Comparison of ENCODE assay signal across 28 cellular contexts in the genomic region with DNA sequence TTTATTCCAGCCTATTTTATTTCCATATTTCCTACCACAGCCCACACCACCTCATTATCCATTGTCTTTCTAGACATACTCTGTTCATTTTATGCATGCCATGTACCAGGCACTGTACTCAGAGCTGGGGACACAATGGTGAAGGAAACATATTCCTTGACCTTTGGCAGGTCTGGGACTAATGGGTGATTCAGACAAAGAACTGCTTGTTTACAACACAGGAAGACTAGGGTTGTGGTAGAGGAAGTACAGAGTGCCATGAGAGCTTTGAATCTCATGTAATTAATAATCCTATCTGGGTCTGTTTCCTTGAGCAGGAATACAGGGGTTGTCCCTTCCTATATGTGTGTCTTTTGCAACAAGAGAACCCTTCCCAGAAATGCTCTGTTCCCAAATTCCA.
"Had no signal": no experiment of that assay in that cellular context is flagged by ENCODE, and none has a peak within 500 bp of the region (broad histone marks: within the 10 kb centered on the region; RNA-seq: fewer than 3 reads in every experiment).

No MANE protein-coding gene starts in this region.

- H3K9me3 ChIP-seq: left lung, mucosa of descending colon, ovary, sigmoid colon, spleen, suprapubic skin, thoracic aorta, tibial artery, upper lobe of right lung had no signal

- DNase-seq: hippocampal formation; kidney glomerular epithelial cell; left cardiac atrium; left lung; midbrain; mucosa of descending colon; naive thymus-derived CD4-positive, alpha-beta T cell; ovary; retina; right cardiac atrium; sigmoid colon; small intestine; spleen; stimulated activated CD4-positive, alpha-beta T cell treated with anti-CD3 and anti-CD28 coated beads, Interleukin-4, amount 100 ng/mL, for 24 hours; stimulated activated naive CD4-positive, alpha-beta T cell; tibial artery; trophoblast cell; upper lobe of right lung had no signal

- H3K4me3 ChIP-seq: left lung, lung, mucosa of descending colon, ovary, sigmoid colon, spleen, suprapubic skin, thoracic aorta, tibial artery, upper lobe of right lung had no signal

- H3K27ac Mint-ChIP-seq: memory B cell; naive thymus-derived CD4-positive, alpha-beta T cell; natural killer cell treated with Interleukin-12 subunit alpha and Interleukin-12 subunit beta and Interleukin-15 and Interleukin-18, amount 100 ng/mL, for 72 hours; progenitor cell of endocrine pancreas; stimulated activated effector memory CD8-positive, alpha-beta T cell treated with anti-CD3 and anti-CD28 coated beads, Interleukin-12 subunit alpha, Interleukin-12 subunit beta, amount 100 ng/mL, for 72 hours; stimulated activated naive CD8-positive, alpha-beta T cell treated with anti-CD3 and anti-CD28 coated beads, Interleukin-15, Interleukin-2, amounts not matched to agents 100 ng/mL and 50 ng/mL, for 24 hours had no signal

- H3K4me1 ChIP-seq: left lung, sigmoid colon, spleen, suprapubic skin, tibial artery, upper lobe of right lung had no signal

- H3K27ac ChIP-seq: left lung, ovary, sigmoid colon, suprapubic skin, thoracic aorta, tibial artery, upper lobe of right lung had no signal

- H3K36me3 Mint-ChIP-seq: natural killer cell treated with Interleukin-12 subunit alpha and Interleukin-12 subunit beta and Interleukin-15 and Interleukin-18, amount 100 ng/mL, for 72 hours; stimulated activated effector memory CD8-positive, alpha-beta T cell treated with anti-CD3 and anti-CD28 coated beads, Interleukin-12 subunit alpha, Interleukin-12 subunit beta, amount 100 ng/mL, for 72 hours had no signal

- H3K27me3 ChIP-seq: left lung, ovary, sigmoid colon, spleen, suprapubic skin, tibial artery, upper lobe of right lung had no signal

- H3K4me1 Mint-ChIP-seq: memory B cell; naive thymus-derived CD4-positive, alpha-beta T cell; stimulated activated effector memory CD8-positive, alpha-beta T cell treated with anti-CD3 and anti-CD28 coated beads, Interleukin-12 subunit alpha, Interleukin-12 subunit beta, amount 100 ng/mL, for 72 hours had no signal

- H3K4me3 Mint-ChIP-seq: memory B cell; naive thymus-derived CD4-positive, alpha-beta T cell; natural killer cell treated with Interleukin-12 subunit alpha and Interleukin-12 subunit beta and Interleukin-15 and Interleukin-18, amount 100 ng/mL, for 72 hours; stimulated activated effector memory CD8-positive, alpha-beta T cell treated with anti-CD3 and anti-CD28 coated beads, Interleukin-12 subunit alpha, Interleukin-12 subunit beta, amount 100 ng/mL, for 72 hours; stimulated activated naive CD8-positive, alpha-beta T cell treated with anti-CD3 and anti-CD28 coated beads, Interleukin-15, Interleukin-2, amounts not matched to agents 100 ng/mL and 50 ng/mL, for 24 hours had no signal

- H3K36me3 ChIP-seq: left lung, ovary, sigmoid colon, spleen, suprapubic skin, thoracic aorta, tibial artery, upper lobe of right lung had no signal

- H3K9me3 Mint-ChIP-seq: memory B cell; stimulated activated effector memory CD8-positive, alpha-beta T cell treated with anti-CD3 and anti-CD28 coated beads, Interleukin-12 subunit alpha, Interleukin-12 subunit beta, amount 100 ng/mL, for 72 hours; stimulated activated naive CD8-positive, alpha-beta T cell treated with anti-CD3 and anti-CD28 coated beads, Interleukin-15, Interleukin-2, amounts not matched to agents 100 ng/mL and 50 ng/mL, for 24 hours had no signal

- ATAC-seq: left cardiac atrium; left lung; mucosa of descending colon; naive thymus-derived CD4-positive, alpha-beta T cell; natural killer cell treated with Interleukin-12 subunit alpha and Interleukin-12 subunit beta and Interleukin-15 and Interleukin-18, amount 100 ng/mL, for 72 hours; right cardiac atrium; stimulated activated effector memory CD8-positive, alpha-beta T cell treated with anti-CD3 and anti-CD28 coated beads, Interleukin-12 subunit alpha, Interleukin-12 subunit beta, amount 100 ng/mL, for 72 hours; upper lobe of right lung had no signal

- H3K27me3 Mint-ChIP-seq: memory B cell; naive thymus-derived CD4-positive, alpha-beta T cell; progenitor cell of endocrine pancreas; stimulated activated naive CD8-positive, alpha-beta T cell treated with anti-CD3 and anti-CD28 coated beads, Interleukin-15, Interleukin-2, amounts not matched to agents 100 ng/mL and 50 ng/mL, for 24 hours had no signal

- FAIRE-seq: keratinocyte, small intestine, urothelium cell line had no signal
